22 cellular contexts compared by ENCODE assay signal in genomic region chr10:122206471-122207065, GRCh38.
A peak's percentile ranks its signal among the peaks of the same experiment; 100 is the strongest.
DNase-seq lines count a peak whose midpoint lies in the region; ATAC-seq and TF ChIP-seq lines count a peak whose summit lies in the region.
"Had no signal": no experiment of that assay in that cellular context is flagged by ENCODE, and none has a peak within 500 bp of the region (broad histone marks: within the 10 kb centered on the region; RNA-seq: fewer than 3 reads in every experiment).

No MANE protein-coding gene starts in this region.

- H3K4me3 ChIP-seq in GM23338 (no peak overlapping the region), thyroid gland (replicated peaks in 1 of 3) (no peak overlapping the region)
- H3K4me3 ChIP-seq: HAP-1, heart left ventricle, SJSA1, smooth muscle cell, testis had no signal

- no peak for ATAC-seq in GM23338
- ATAC-seq: natural killer cell had no signal

- no peak for TF ChIP-seq POLR2A in thyroid gland (IDR thresholded peaks at IDR 0.05)

- intact Hi-C loops in thyroid gland (cut with DNase I) = no loop called here

- H3K27ac Mint-ChIP-seq in GM23338 (no peak overlapping the region), chondrocyte (ENCODE audit: unreplicated experiment) (no peak overlapping the region)
- H3K27ac Mint-ChIP-seq: natural killer cell had no signal

- 94 to 98% methylated on average over 6 of the region's 6 CpGs for WGBS in thyroid gland, 2 donors

- no peaks in the 10 kb centered on the region for H3F3A ChIP-seq in GM23338 (replicated peaks; ENCODE audit: low read depth)

- H3K4me3 Mint-ChIP-seq in GM23338 (no peak overlapping the region), chondrocyte (ENCODE audit: unreplicated experiment) (no peak overlapping the region)
- H3K4me3 Mint-ChIP-seq: natural killer cell had no signal

- H3K4me1 Mint-ChIP-seq in GM23338 = peaks cover 19% of the 10 kb centered on the region
- peaks cover 5% of the 10 kb centered on the region for H3K4me1 Mint-ChIP-seq in chondrocyte (ENCODE audit: low read depth)
- H3K4me1 Mint-ChIP-seq: natural killer cell had no signal

- H3K9me3 ChIP-seq in thyroid gland = no peaks in the 10 kb centered on the region
- H3K9me3 ChIP-seq: BE2C, HAP-1, heart left ventricle, SJSA1, testis had no signal

- H3K36me3 ChIP-seq in GM23338 (ENCODE audit: insufficient read depth) (peaks cover 3% of the 10 kb centered on the region; the same call in 1 of the 2 replicates), thyroid gland (peaks cover 16% of the 10 kb centered on the region in 2 donors)

- H4K20me1 ChIP-seq in GM23338 (replicated peaks; ENCODE audit: insufficient read depth) = peaks cover 4% of the 10 kb centered on the region; the same call in 1 of the 2 replicates

- H3K4me2 ChIP-seq in GM23338 = no peak overlapping the region
- H3K4me2 ChIP-seq: smooth muscle cell had no signal

- DNase-seq in GM23338 (ENCODE audit: low spot score) (no peak), M059J (ENCODE audit: low read depth) (peak; percentile 77), chondrocyte (ENCODE audit: low spot score) (no peak), myocyte (ENCODE audit: low read depth) (peak; percentile 56), caudate nucleus (lab: John Stamatoyannopoulos, UW) (no peak), thyroid gland (no peak), NCI-H446 (lab: John Stamatoyannopoulos, UW) (no peak)
- DNase-seq: activated CD4-positive, CD25-positive, alpha-beta regulatory T cell treated with anti-CD3 and anti-CD28 coated beads, Interleukin-2, amount 50 U/mL, for 72 hours; activated gamma-delta T cell; amniotic stem cell; BE2C; cortex of kidney; erythroblast; heart left ventricle; natural killer cell; NCI-H1930; NCI-H510A; stimulated activated CD4-positive, alpha-beta T cell treated with anti-CD3 and anti-CD28 coated beads, Interleukin-4, amount 100 ng/mL, for 4 hours; testis had no signal

- no peak overlapping the region for H2AFZ ChIP-seq in GM23338

- H3K27me3 ChIP-seq in GM23338 (ENCODE audit: insufficient read depth) = no peaks in the 10 kb centered on the region
- no peaks in the 10 kb centered on the region for H3K27me3 ChIP-seq in thyroid gland
- H3K27me3 ChIP-seq: BE2C, heart left ventricle, SJSA1, testis had no signal

- no peaks in the 10 kb centered on the region for H3K9me2 ChIP-seq in GM23338 (ENCODE audit: insufficient read depth)

- TF ChIP-seq CTCF in GM23338 (conservative IDR thresholded peaks at IDR 0.05; ENCODE audit: low read depth in 2 of 2) (peak; percentile 20 to 25; a peak in 3 of 4 replicates), chondrocyte (IDR thresholded peaks at IDR 0.05) (peak; percentile 27), thyroid gland (IDR thresholded peaks at IDR 0.05) (no peak)

- H3K27me3 Mint-ChIP-seq in GM23338 (ENCODE audit: insufficient read depth, low read depth, poor library complexity) = peaks cover 8% of the 10 kb centered on the region
- H3K27me3 Mint-ChIP-seq in chondrocyte (ENCODE audit: low read depth) = no peaks in the 10 kb centered on the region

- H3K27ac ChIP-seq in GM23338 (ENCODE audit: low read depth) (no peak overlapping the region), caudate nucleus (ENCODE audit: low read depth, low read length) (no peak overlapping the region), thyroid gland (no peak overlapping the region)
- H3K27ac ChIP-seq: SJSA1, testis had no signal

- no peaks in the 10 kb centered on the region for H3K9me3 Mint-ChIP-seq in GM23338
- H3K9me3 Mint-ChIP-seq in chondrocyte (ENCODE audit: low read depth) = no peaks in the 10 kb centered on the region
- H3K9me3 Mint-ChIP-seq: natural killer cell had no signal

- peaks cover 30% of the 10 kb centered on the region for H3K79me2 ChIP-seq in GM23338 (replicated peaks; ENCODE audit: insufficient read depth)

- H3K4me1 ChIP-seq in GM23338 (ENCODE audit: insufficient read depth) (peaks cover 4% of the 10 kb centered on the region; the same call in 1 of the 2 replicates), thyroid gland (peaks cover 14 to 21% of the 10 kb centered on the region in 2 donors)
- H3K4me1 ChIP-seq: BE2C, HAP-1, SJSA1, testis had no signal

- H3K36me3 Mint-ChIP-seq in GM23338 (ENCODE audit: low read depth) (peaks cover 50% of the 10 kb centered on the region), chondrocyte (ENCODE audit: low read depth) (peaks cover 16% of the 10 kb centered on the region)
- H3K36me3 Mint-ChIP-seq: natural killer cell had no signal

TF ChIP-seq in GM23338, 12 proteins besides CTCF, POLR2A, EP300 and RAD21 (continues in another document):
- TF ChIP-seq ZNF114 (CRISPR knock-in tag; IDR thresholded peaks at IDR 0.05) = no peak
- no peak for TF ChIP-seq REST (IDR thresholded peaks at IDR 0.05; ENCODE audit: unreplicated experiment)
- no peak for TF ChIP-seq JUNB (IDR thresholded peaks at IDR 0.05; ENCODE audit: unreplicated experiment)
- TF ChIP-seq STAT1 (IDR thresholded peaks at IDR 0.05; ENCODE audit: unreplicated experiment) = no peak
- TF ChIP-seq EZH2phosphoT487 (IDR thresholded peaks at IDR 0.05; ENCODE audit: unreplicated experiment) = no peak

Comparison
In these comparisons a context has a peak if more than half of its experiments do, and no peak if none do; other contexts are left out.
1. DNase-seq: peak in M059J (single experiment) and myocyte (single experiment); none in GM23338 (single experiment), chondrocyte (single experiment), caudate nucleus (0 of 61), thyroid gland (0 of 2) and NCI-H446 (0 of 2).
2. CTCF ChIP-seq: peak in GM23338 (2 of 2) and chondrocyte (single experiment); none in thyroid gland (0 of 6).